12 cellular contexts compared by ENCODE assay signal in the genomic region with DNA sequence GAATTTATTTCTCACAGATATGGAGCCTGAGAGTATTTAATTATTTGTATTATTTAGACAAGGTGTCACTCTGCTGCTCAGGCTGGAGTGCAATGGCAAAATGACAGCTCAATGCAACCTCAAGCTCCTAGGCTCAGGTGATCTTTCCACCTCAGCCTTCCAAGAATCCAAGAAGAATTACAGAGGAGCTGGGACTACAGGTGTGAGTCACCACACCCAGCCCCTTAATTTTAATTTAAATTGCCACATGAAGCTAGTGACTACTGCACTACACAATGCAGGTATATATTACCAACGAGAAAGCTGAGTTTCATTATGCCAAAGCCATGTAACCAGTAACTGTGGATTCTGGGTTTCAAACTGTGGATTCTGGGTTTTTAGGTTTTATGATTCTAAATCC. TPM values are rescaled to one million over a fixed set of nuclear protein-coding genes. Genes with fewer than 3 reads are reported as not detected.
DNase-seq lines count a peak whose midpoint lies in the region; ATAC-seq, FAIRE-seq and TF ChIP-seq lines count a peak whose summit lies in the region.
"Had no signal": no experiment of that assay in that cellular context is flagged by ENCODE, and none has a peak within 500 bp of the region (broad histone marks: within the 10 kb centered on the region; RNA-seq: fewer than 3 reads in every experiment).

No MANE protein-coding gene starts in this region.

- POLR2A ChIA-PET in HCT116 (lab: Charles Lee), result interaction anchor here (0.7 to 3.8 kb wide), 6 partner anchors 8 to 57 kb away, joined by 3 to 20 read pairs (median 4); no protein-coding TSS in a partner anchor

- CTCF ChIA-PET in HCT116 (lab: Charles Lee), result interaction anchor here (2.6 to 2.7 kb wide), 2 partner anchors 58 to 134 kb away, joined by 6 to 7 read pairs; no protein-coding TSS in a partner anchor

- RAD21 ChIA-PET in HCT116 (lab: Charles Lee; ENCODE audit: low non-redundant PET in 1 of 2, low total read pairs in 2 of 2, uncharacterized antibody in 2 of 2, unreplicated experiment in 2 of 2), result no interaction called here

- H3K36me3 ChIP-seq in ACC112 (ENCODE audit: insufficient read depth, low read length), result peaks cover 33% of the 10 kb centered on the region
- peaks cover 48 to 61% of the 10 kb centered on the region in 2 experiments for H3K36me3 ChIP-seq in HCT116 (ENCODE audit: control insufficient read depth in 1 of 2, insufficient read depth in 2 of 2, low read length in 2 of 2)
- H3K36me3 ChIP-seq in iPS-20b (ENCODE audit: insufficient read depth, low read depth, low read length), result peaks cover 66% of the 10 kb centered on the region

- H3K4me1 Mint-ChIP-seq in activated naive CD8-positive, alpha-beta T cell treated with anti-CD3 and anti-CD28 coated beads for 36 hours, result peaks cover 37% of the 10 kb centered on the region

- peaks cover 30% of the 10 kb centered on the region for H3K36me3 Mint-ChIP-seq in activated naive CD8-positive, alpha-beta T cell treated with anti-CD3 and anti-CD28 coated beads for 36 hours

- intact Hi-C loops in HCT116 (cut with micrococcal nuclease), result no loop called here

- H3K27me3 Mint-ChIP-seq in activated naive CD8-positive, alpha-beta T cell treated with anti-CD3 and anti-CD28 coated beads for 36 hours, result no peaks in the 10 kb centered on the region

- ATAC-seq in HCT116 (no peak), HG02571 (IDR thresholded peaks at IDR 0.05; ENCODE audit: unreplicated experiment) (no peak)

- H2AFZ ChIP-seq in ACC112 (ENCODE audit: low read length, unreplicated experiment) (no peak overlapping the region), HCT116 (ENCODE audit: low read depth, low read length, poor library complexity, severe bottlenecking) (no peak overlapping the region)

- TF ChIP-seq POLR2A in HCT116 (IDR thresholded peaks at IDR 0.05; ENCODE audit: borderline replicate concordance, extremely low read depth, insufficient read depth, insufficient read length), result no peak
- no peak for TF ChIP-seq POLR2A in GM12892 (IDR thresholded peaks at IDR 0.05; ENCODE audit: low read depth, low read length)

- H3K4me3 ChIP-seq in ACC112 (ENCODE audit: low read depth, low read length) (peak overlapping the region; percentile 92), HCT116 (replicated peaks in 1 of 2; ENCODE audit: low read depth in 1 of 2, low read length in 2 of 2) (peak overlapping the region in 1 of 2 experiments; percentile 99; a peak in 1 of 4 replicates), iPS-20b (ENCODE audit: low read length) (peak overlapping the region; percentile 81)

- H3K9me3 Mint-ChIP-seq in activated naive CD8-positive, alpha-beta T cell treated with anti-CD3 and anti-CD28 coated beads for 36 hours, result no peaks in the 10 kb centered on the region

- H3K9me3 ChIP-seq in HCT116 (ENCODE audit: control insufficient read depth in 1 of 2, insufficient read depth in 1 of 2, low read depth in 1 of 2, low read length in 2 of 2) (no peaks in the 10 kb centered on the region), iPS-20b (ENCODE audit: insufficient read depth, low read depth, low read length) (no peaks in the 10 kb centered on the region)

- H3K4me1 ChIP-seq in ACC112 (ENCODE audit: control insufficient read depth, insufficient read depth, low read length, unreplicated experiment), result peaks cover 36% of the 10 kb centered on the region
- peaks cover 14 to 25% of the 10 kb centered on the region in 2 experiments; a peak in 3 of 4 replicates for H3K4me1 ChIP-seq in HCT116 (ENCODE audit: control insufficient read depth in 1 of 2, insufficient read depth in 2 of 2, low read length in 2 of 2)
- H3K4me1 ChIP-seq in iPS-20b (ENCODE audit: insufficient read depth, low read length), result peaks cover 5% of the 10 kb centered on the region; the same call in 1 of the 2 replicates

- H3K27me3 ChIP-seq in ACC112 (ENCODE audit: insufficient read depth, low read length) (no peaks in the 10 kb centered on the region), HCT116 (ENCODE audit: insufficient read depth, low read length) (no peaks in the 10 kb centered on the region), iPS-20b (ENCODE audit: insufficient read depth, low read length) (no peaks in the 10 kb centered on the region)

- peak overlapping the region; percentile 88; the same call in 1 of the 2 replicates for H3K4me2 ChIP-seq in HCT116 (ENCODE audit: low read length)

- no peak for DNase-seq in HCT116 (ENCODE audit: low read depth, low spot score)
- no peak for DNase-seq in activated naive CD8-positive, alpha-beta T cell treated with anti-CD3 and anti-CD28 coated beads for 36 hours
- no peak for DNase-seq in stimulated activated CD4-positive, alpha-beta T cell treated with anti-CD3 and anti-CD28 coated beads, Interleukin-12 subunit alpha, Interleukin-12 subunit beta, amount 100 ng/mL, for 4 hours
- no peak for DNase-seq in GM12892 (ENCODE audit: insufficient read length)
- DNase-seq in COLO829 (ENCODE audit: low spot score), result no peak
- DNase-seq: DMS79, erythroblast, SIG-M5 had no signal

- H3K9me2 ChIP-seq in HCT116 (ENCODE audit: insufficient read depth), result no peaks in the 10 kb centered on the region

- H4K20me1 ChIP-seq in HCT116 (ENCODE audit: insufficient read depth), result peaks cover 31% of the 10 kb centered on the region; the same call in 1 of the 2 replicates

- FAIRE-seq in GM12892 (lab: Jason Lieb, UNC), result no peak

- no TSS peak for BruUV-seq in HCT116 (replicated peaks; lab: Mats Ljungman, UMichigan)

- H3K4me3 Mint-ChIP-seq in activated naive CD8-positive, alpha-beta T cell treated with anti-CD3 and anti-CD28 coated beads for 36 hours, result peak overlapping the region; percentile 64

- H3K27ac Mint-ChIP-seq in activated naive CD8-positive, alpha-beta T cell treated with anti-CD3 and anti-CD28 coated beads for 36 hours, result no peak overlapping the region

- no peak for TF ChIP-seq RAD21 in HCT116 (IDR thresholded peaks at IDR 0.05; ENCODE audit: low read depth)

- no peak for TF ChIP-seq CTCF in HCT116 (IDR thresholded peaks at IDR 0.05 in 2 of 3, conservative IDR thresholded peaks at IDR 0.05 in 1 of 3; ENCODE audit: borderline replicate concordance in 1 of 3, insufficient read depth in 1 of 3, low read depth in 2 of 3, low read length in 2 of 3)

- H3K9ac ChIP-seq in HCT116 (ENCODE audit: low read length), result no peak overlapping the region
- H3K9ac ChIP-seq in iPS-20b (ENCODE audit: low read depth, low read length), result no peak overlapping the region

- H3K79me2 ChIP-seq in ACC112 (ENCODE audit: control insufficient read depth, insufficient read depth, low read length, unreplicated experiment), result peaks cover 68% of the 10 kb centered on the region
- peaks cover 71% of the 10 kb centered on the region for H3K79me2 ChIP-seq in HCT116 (ENCODE audit: insufficient read depth, low read length)

- H3K27ac ChIP-seq in ACC112 (ENCODE audit: low read depth, low read length) (no peak overlapping the region), HCT116 (ENCODE audit: low read depth, low read length) (no peak overlapping the region), iPS-20b (ENCODE audit: low read length) (no peak overlapping the region)

TF ChIP-seq in HCT116, 20 proteins besides CTCF, POLR2A, EP300 and RAD21 (continues in another document):
- TF ChIP-seq ZNF274 (IDR thresholded peaks at IDR 0.05; ENCODE audit: low read depth, low read length) (no peak), FOSL1 (IDR thresholded peaks at IDR 0.05; ENCODE audit: low read depth) (no peak), YY1 (IDR thresholded peaks at IDR 0.05; ENCODE audit: extremely low read depth, insufficient replicate concordance, low read depth, low read length) (no peak), SP1 (IDR thresholded peaks at IDR 0.05; ENCODE audit: low read depth) (no peak), ELF1 (IDR thresholded peaks at IDR 0.05; ENCODE audit: borderline replicate concordance, low read depth) (no peak)
- TF ChIP-seq, protein P1, sequence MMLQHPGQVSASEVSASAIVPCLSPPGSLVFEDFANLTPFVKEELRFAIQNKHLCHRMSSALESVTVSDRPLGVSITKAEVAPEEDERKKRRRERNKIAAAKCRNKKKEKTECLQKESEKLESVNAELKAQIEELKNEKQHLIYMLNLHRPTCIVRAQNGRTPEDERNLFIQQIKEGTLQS (IDR thresholded peaks at IDR 0.05), result no peak
- TF ChIP-seq, protein P2, sequence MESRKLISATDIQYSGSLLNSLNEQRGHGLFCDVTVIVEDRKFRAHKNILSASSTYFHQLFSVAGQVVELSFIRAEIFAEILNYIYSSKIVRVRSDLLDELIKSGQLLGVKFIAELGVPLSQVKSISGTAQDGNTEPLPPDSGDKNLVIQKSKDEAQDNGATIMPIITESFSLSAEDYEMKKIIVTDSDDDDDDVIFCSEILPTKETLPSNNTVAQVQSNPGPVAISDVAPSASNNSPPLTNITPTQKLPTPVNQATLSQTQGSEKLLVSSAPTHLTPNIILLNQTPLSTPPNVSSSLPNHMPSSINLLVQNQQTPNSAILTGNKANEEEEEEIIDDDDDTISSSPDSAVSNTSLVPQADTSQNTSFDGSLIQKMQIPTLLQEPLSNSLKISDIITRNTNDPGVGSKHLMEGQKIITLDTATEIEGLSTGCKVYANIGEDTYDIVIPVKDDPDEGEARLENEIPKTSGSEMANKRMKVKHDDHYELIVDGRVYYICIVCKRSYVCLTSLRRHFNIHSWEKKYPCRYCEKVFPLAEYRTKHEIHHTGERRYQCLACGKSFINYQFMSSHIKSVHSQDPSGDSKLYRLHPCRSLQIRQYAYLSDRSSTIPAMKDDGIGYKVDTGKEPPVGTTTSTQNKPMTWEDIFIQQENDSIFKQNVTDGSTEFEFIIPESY (IDR thresholded peaks at IDR 0.05; ENCODE audit: extremely low read depth, insufficient replicate concordance, low read length), result no peak
- TF ChIP-seq, protein P3, sequence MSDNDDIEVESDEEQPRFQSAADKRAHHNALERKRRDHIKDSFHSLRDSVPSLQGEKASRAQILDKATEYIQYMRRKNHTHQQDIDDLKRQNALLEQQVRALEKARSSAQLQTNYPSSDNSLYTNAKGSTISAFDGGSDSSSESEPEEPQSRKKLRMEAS (IDR thresholded peaks at IDR 0.05), result no peak

RNA-seq across cellular contexts. Expression of a gene that starts 2.1 kb away (rescaled TPM):
- total RNA-seq in HCT116 (2021; ENCODE audit: unreplicated experiment), result 60.7 TPM
- 31.2 and 37.0 TPM in 2 replicates for polyA plus RNA-seq in HCT116 (2012)
- total RNA-seq in activated naive CD8-positive, alpha-beta T cell treated with anti-CD3 and anti-CD28 coated beads for 36 hours, result 10 to 100 TPM; 53.2 to 54.7 TPM
- 46.2 TPM for polyA plus RNA-seq in GM12892 (2012; ENCODE audit: missing spikeins)

RNA-seq across cellular contexts. Expression of a gene that starts 9.4 kb away (rescaled TPM):
- total RNA-seq in HCT116 (2021; ENCODE audit: unreplicated experiment), result 0.20 TPM
- polyA plus RNA-seq in HCT116 (2012), result 0.27 and 0.31 TPM in 2 replicates
- under 1 TPM in 1 of 2 experiments, not detected in 1; 0.16 TPM for total RNA-seq in activated naive CD8-positive, alpha-beta T cell treated with anti-CD3 and anti-CD28 coated beads for 36 hours
- 0.36 TPM for polyA plus RNA-seq in GM12892 (2012; ENCODE audit: missing spikeins)
- total RNA-seq: mononuclear cell had no signal

RNA-seq across cellular contexts. Expression of a gene that starts 20.9 kb away (rescaled TPM):
- 10.2 TPM for total RNA-seq in HCT116 (2021; ENCODE audit: unreplicated experiment)
- polyA plus RNA-seq in HCT116 (2012), result 4.1 and 7.4 TPM in 2 replicates
- total RNA-seq in activated naive CD8-positive, alpha-beta T cell treated with anti-CD3 and anti-CD28 coated beads for 36 hours, result 10 to 100 TPM; 19.4 to 20.0 TPM
- 19.8 TPM for polyA plus RNA-seq in GM12892 (2012; ENCODE audit: missing spikeins)

RNA-seq across cellular contexts. Expression of a gene that starts 46.3 kb away (rescaled TPM):
- 90.1 TPM for total RNA-seq in HCT116 (2021; ENCODE audit: unreplicated experiment)
- polyA plus RNA-seq in HCT116 (2012), result 91.8 and 95.7 TPM in 2 replicates
- 100 to 1,000 TPM; 135 to 148 TPM for total RNA-seq in activated naive CD8-positive, alpha-beta T cell treated with anti-CD3 and anti-CD28 coated beads for 36 hours
- 57.6 TPM for polyA plus RNA-seq in GM12892 (2012; ENCODE audit: missing spikeins)
